12 cellular contexts compared by ENCODE assay signal in genomic region chr15:77499087-77499765, GRCh38.
DNase-seq lines count a peak whose midpoint lies in the region; ATAC-seq, FAIRE-seq and TF ChIP-seq lines count a peak whose summit lies in the region.
"Had no signal": no experiment of that assay in that cellular context is flagged by ENCODE, and none has a peak within 500 bp of the region (broad histone marks: within the 10 kb centered on the region; RNA-seq: fewer than 3 reads in every experiment).

No MANE protein-coding gene starts in this region.

- TF ChIP-seq CTCF in Panc1 (IDR thresholded peaks at IDR 0.05) (no peak), fibroblast of mammary gland (conservative IDR thresholded peaks at IDR 0.05; ENCODE audit: control insufficient read depth, insufficient read depth, low read depth, low read length) (no peak), osteoblast (IDR thresholded peaks at IDR 0.05; ENCODE audit: extremely low read depth, low read depth, low read length) (no peak)

- peak overlapping the region; percentile 84 for H3K27ac ChIP-seq in Panc1 (ENCODE audit: low read length)
- no peak overlapping the region for H3K27ac ChIP-seq in osteoblast (ENCODE audit: low read depth, low read length)

- H3K27me3 ChIP-seq in Panc1 (ENCODE audit: control insufficient read depth, insufficient read depth, low read length) (no peaks in the 10 kb centered on the region), osteoblast (ENCODE audit: insufficient read depth, low read length) (no peaks in the 10 kb centered on the region)
- H3K27me3 ChIP-seq: esophagus muscularis mucosa had no signal

- no peaks in the 10 kb centered on the region for H3K79me2 ChIP-seq in osteoblast (ENCODE audit: insufficient read depth, low read length)

- H2AFZ ChIP-seq in osteoblast (ENCODE audit: low read length), result no peak overlapping the region

- DNase-seq in G401 (ENCODE audit: low spot score) (peak; percentile 71), Panc1 (ENCODE audit: low read depth, low spot score) (no peak), fibroblast of mammary gland (ENCODE audit: low read depth) (peak; percentile 29), osteoblast (ENCODE audit: insufficient read length, low spot score, missing footprints) (peak; percentile 36), GM12892 (ENCODE audit: insufficient read length) (no peak), LoVo (ENCODE audit: low spot score) (no peak), DMS153 treated with DMSO at 0.1 percent for 48 hours (lab: John Stamatoyannopoulos, UW; ENCODE audit: unreplicated experiment) (no peak)
- DNase-seq: activated CD4-positive, alpha-beta memory T cell treated with anti-CD3 and anti-CD28 coated beads, Interleukin-2, amount 10 ng/mL, durations not matched to agents 7 days and 5 days; cortex of kidney; natural killer cell had no signal

- H3K4me2 ChIP-seq in osteoblast (ENCODE audit: insufficient read depth, low read length), result no peak overlapping the region

- H3K9me3 ChIP-seq in Panc1 (ENCODE audit: control insufficient read depth, insufficient read depth, low read depth, low read length) (no peaks in the 10 kb centered on the region), osteoblast (ENCODE audit: low read depth, low read length) (no peaks in the 10 kb centered on the region)
- H3K9me3 ChIP-seq: esophagus muscularis mucosa, HAP-1 had no signal

- in situ Hi-C loops in G401 (cut with HindIII; ENCODE audit: low sequenced_read_pairs) (no loop called here), Panc1 (cut with HindIII; ENCODE audit: low pct_unique_long_range_greater_than_20kb, low sequenced_read_pairs) (no loop called here)

- no peaks in the 10 kb centered on the region for H3K36me3 ChIP-seq in Panc1 (ENCODE audit: control insufficient read depth, insufficient read depth, low read length)
- no peaks in the 10 kb centered on the region for H3K36me3 ChIP-seq in osteoblast (ENCODE audit: insufficient read depth, low read length)
- H3K36me3 ChIP-seq: esophagus muscularis mucosa, HAP-1 had no signal

- H3K4me1 ChIP-seq in Panc1 (ENCODE audit: control insufficient read depth, insufficient read depth, low read length) (peaks cover 66% of the 10 kb centered on the region), osteoblast (ENCODE audit: insufficient read depth, low read length) (peaks cover 35% of the 10 kb centered on the region)

- POLR2A ChIA-PET in Panc1 (lab: Charles Lee), result no interaction called here

- no peak for TF ChIP-seq POLR2A in GM12892 (IDR thresholded peaks at IDR 0.05; ENCODE audit: low read depth, low read length)

- CTCF ChIA-PET in Panc1 (lab: Charles Lee), result interaction anchor here (2.7 kb wide), 1 partner anchor 44 kb away, joined by 14 read pairs; no protein-coding TSS in a partner anchor

- BruUV-seq in Panc1 (replicated peaks; lab: Mats Ljungman, UMichigan), result no TSS peak

- H3K4me3 ChIP-seq in Panc1 (ENCODE audit: low read depth in 2 of 2, low read length in 2 of 2) (no peak overlapping the region), fibroblast of mammary gland (ENCODE audit: control insufficient read depth, low read depth, low read length) (no peak overlapping the region), osteoblast (ENCODE audit: insufficient read depth, low read length) (no peak overlapping the region)
- H3K4me3 ChIP-seq: esophagus muscularis mucosa, HAP-1 had no signal

- ATAC-seq in Panc1, result no peak
- ATAC-seq: natural killer cell had no signal

- no peak for FAIRE-seq in GM12892 (lab: Jason Lieb, UNC)

- no peaks in the 10 kb centered on the region for H4K20me1 ChIP-seq in osteoblast (ENCODE audit: insufficient read depth, low read length)

- intact Hi-C loops in Panc1 (cut with micrococcal nuclease; ENCODE audit: unreplicated experiment), result loop anchor here (10.0 kb wide), 1 partner anchor 314 kb away; no protein-coding TSS in a partner anchor

Comparison
In these comparisons a context has a peak if more than half of its experiments do, and no peak if none do; other contexts are left out.
1. DNase-seq: peak in G401 (single experiment), fibroblast of mammary gland (single experiment) and osteoblast (single experiment); none in Panc1 (single experiment), GM12892 (single experiment), LoVo (single experiment) and DMS153 treated with DMSO at 0.1 percent for 48 hours (single experiment).